31 cellular contexts compared by ENCODE assay signal in genomic region chr16:86374603-86375002, GRCh38.
"Had no signal": no experiment of that assay in that cellular context is flagged by ENCODE, and none has a peak within 500 bp of the region (broad histone marks: within the 10 kb centered on the region; RNA-seq: fewer than 3 reads in every experiment).

No MANE protein-coding gene starts in this region.

- H3K27me3 Mint-ChIP-seq: activated CD4-positive, alpha-beta T cell treated with anti-CD3 and anti-CD28 coated beads, Interleukin-2, amount 10 ng/mL, durations not matched to agents 24 days and 14 days; activated CD8-positive, alpha-beta memory T cell treated with anti-CD3 and anti-CD28 coated beads, Interleukin-2, amount 10 ng/mL, durations not matched to agents 7 days and 5 days had no signal

- H3K27me3 ChIP-seq: ascending aorta, SJCRH30 had no signal

- H3K27ac ChIP-seq: ascending aorta, KMS-11, RWPE1, SJCRH30 had no signal

- DNase-seq: activated B cell treated with CpG ODN at 0.5 μM for 24 hours; activated CD4-positive, alpha-beta T cell treated with anti-CD3 and anti-CD28 coated beads for 1 hour; activated CD4-positive, alpha-beta T cell treated with anti-CD3 and anti-CD28 coated beads, Interleukin-2, amount 10 ng/mL, durations not matched to agents 24 days and 14 days; activated CD4-positive, alpha-beta T cell treated with anti-CD3 and anti-CD28 coated beads, Interleukin-2, amount 50 U/mL, for 48 hours; activated CD8-positive, alpha-beta memory T cell treated with anti-CD3 and anti-CD28 coated beads, Interleukin-2, amount 10 ng/mL, durations not matched to agents 7 days and 5 days; activated effector memory CD4-positive, alpha-beta T cell treated with Interleukin-2 at 50 U/mL for 16 hours; activated naive CD4-positive, alpha-beta T cell; activated naive CD8-positive, alpha-beta T cell treated with anti-CD3 and anti-CD28 coated beads, Interleukin-2, amount 50 U/mL, for 24 hours; activated T-cell treated with anti-CD3 and anti-CD28 coated beads, Interleukin-2, amount 50 U/mL, for 24 hours; amniotic stem cell; MM.1S; NCI-H1048; NCI-H1436; NCI-H1694 treated with DMSO at 0.1 percent for 48 hours; NCI-H2029 treated with DMSO at 0.1 percent for 48 hours; NCI-H510A treated with DMSO at 0.1 percent for 48 hours; NCI-H69; NK-92 treated with Interleukin-12 subunit alpha and Interleukin-12 subunit beta, amount 100 ng/mL, for 24 hours; OCI-M1; Right ventricle myocardium superior; SJCRH30; T-helper 17 cell; T-helper 9 cell had no signal

- H3K9me3 ChIP-seq: SJCRH30 had no signal

- H3K4me2 ChIP-seq: KMS-11 had no signal

- ATAC-seq: activated CD8-positive, alpha-beta memory T cell treated with anti-CD3 and anti-CD28 coated beads, Interleukin-2, amount 10 ng/mL, durations not matched to agents 7 days and 5 days; activated naive CD8-positive, alpha-beta T cell treated with anti-CD3 and anti-CD28 coated beads, Interleukin-2, amount 50 U/mL, for 24 hours; Panc1; T-helper 17 cell had no signal

- H3K9me3 Mint-ChIP-seq: activated CD4-positive, alpha-beta T cell treated with anti-CD3 and anti-CD28 coated beads, Interleukin-2, amount 10 ng/mL, durations not matched to agents 24 days and 14 days; activated naive CD4-positive, alpha-beta T cell treated with anti-CD3 and anti-CD28 coated beads, Interleukin-2, amount 50 U/mL, for 24 hours; activated naive CD8-positive, alpha-beta T cell treated with anti-CD3 and anti-CD28 coated beads, Interleukin-2, amount 50 U/mL, for 24 hours; activated T-cell treated with anti-CD3 and anti-CD28 coated beads, Interleukin-2, amount 50 U/mL, for 24 hours; activated T-helper 1 cell treated with anti-CD3 and anti-CD28 coated beads, Interleukin-12 subunit alpha, Interleukin-12 subunit beta, Interleukin-2, Interleukin-4 antibody, amounts not matched to agents 30 ng/mL and 10 ng/mL and 1 ng/mL, durations not matched to agents 14 hours and 24 hours and 36 hours; central memory CD8-positive, alpha-beta T cell had no signal

- H3K4me3 ChIP-seq: ascending aorta, SJCRH30 had no signal

- H3K4me1 Mint-ChIP-seq: activated B cell treated with CpG ODN at 0.5 μM for 24 hours; activated CD4-positive, alpha-beta T cell treated with anti-CD3 and anti-CD28 coated beads, Interleukin-2, amount 10 ng/mL, durations not matched to agents 24 days and 14 days; activated CD8-positive, alpha-beta memory T cell treated with anti-CD3 and anti-CD28 coated beads, Interleukin-2, amount 10 ng/mL, durations not matched to agents 7 days and 5 days; activated naive CD4-positive, alpha-beta T cell treated with anti-CD3 and anti-CD28 coated beads, Interleukin-2, amount 50 U/mL, for 24 hours; central memory CD8-positive, alpha-beta T cell; T-helper 17 cell had no signal

- H3K36me3 Mint-ChIP-seq: activated CD8-positive, alpha-beta memory T cell treated with anti-CD3 and anti-CD28 coated beads, Interleukin-2, amount 10 ng/mL, durations not matched to agents 7 days and 5 days; activated naive CD4-positive, alpha-beta T cell treated with anti-CD3 and anti-CD28 coated beads, Interleukin-2, amount 50 U/mL, for 24 hours; brain had no signal

- H3K36me3 ChIP-seq: ascending aorta, SJCRH30 had no signal

- H3K27ac Mint-ChIP-seq: activated B cell treated with CpG ODN at 0.5 μM for 24 hours; activated CD4-positive, alpha-beta T cell treated with anti-CD3 and anti-CD28 coated beads, Interleukin-2, amount 10 ng/mL, durations not matched to agents 24 days and 14 days; activated CD8-positive, alpha-beta memory T cell treated with anti-CD3 and anti-CD28 coated beads, Interleukin-2, amount 10 ng/mL, durations not matched to agents 7 days and 5 days; activated naive CD4-positive, alpha-beta T cell treated with anti-CD3 and anti-CD28 coated beads, Interleukin-2, amount 50 U/mL, for 24 hours; activated naive CD8-positive, alpha-beta T cell treated with anti-CD3 and anti-CD28 coated beads, Interleukin-2, amount 50 U/mL, for 24 hours; activated T-cell treated with anti-CD3 and anti-CD28 coated beads, Interleukin-2, amount 50 U/mL, for 24 hours; activated T-helper 1 cell treated with anti-CD3 and anti-CD28 coated beads, Interleukin-12 subunit alpha, Interleukin-12 subunit beta, Interleukin-2, Interleukin-4 antibody, amounts not matched to agents 30 ng/mL and 10 ng/mL and 1 ng/mL, durations not matched to agents 14 hours and 24 hours and 36 hours; T-helper 17 cell had no signal

- H3K4me3 Mint-ChIP-seq: activated B cell treated with CpG ODN at 0.5 μM for 24 hours; activated CD4-positive, alpha-beta T cell treated with anti-CD3 and anti-CD28 coated beads, Interleukin-2, amount 10 ng/mL, durations not matched to agents 24 days and 14 days; activated CD8-positive, alpha-beta memory T cell treated with anti-CD3 and anti-CD28 coated beads, Interleukin-2, amount 10 ng/mL, durations not matched to agents 7 days and 5 days; activated naive CD4-positive, alpha-beta T cell treated with anti-CD3 and anti-CD28 coated beads, Interleukin-2, amount 50 U/mL, for 24 hours; activated naive CD8-positive, alpha-beta T cell treated with anti-CD3 and anti-CD28 coated beads, Interleukin-2, amount 50 U/mL, for 24 hours; activated T-cell treated with anti-CD3 and anti-CD28 coated beads, Interleukin-2, amount 50 U/mL, for 24 hours; activated T-helper 1 cell treated with anti-CD3 and anti-CD28 coated beads, Interleukin-12 subunit alpha, Interleukin-12 subunit beta, Interleukin-2, Interleukin-4 antibody, amounts not matched to agents 30 ng/mL and 10 ng/mL and 1 ng/mL, durations not matched to agents 14 hours and 24 hours and 36 hours; brain; central memory CD8-positive, alpha-beta T cell; T-helper 17 cell had no signal

- H3K4me1 ChIP-seq: ascending aorta had no signal
